ENCODE assay signal across 21 cellular contexts in the genomic region with DNA sequence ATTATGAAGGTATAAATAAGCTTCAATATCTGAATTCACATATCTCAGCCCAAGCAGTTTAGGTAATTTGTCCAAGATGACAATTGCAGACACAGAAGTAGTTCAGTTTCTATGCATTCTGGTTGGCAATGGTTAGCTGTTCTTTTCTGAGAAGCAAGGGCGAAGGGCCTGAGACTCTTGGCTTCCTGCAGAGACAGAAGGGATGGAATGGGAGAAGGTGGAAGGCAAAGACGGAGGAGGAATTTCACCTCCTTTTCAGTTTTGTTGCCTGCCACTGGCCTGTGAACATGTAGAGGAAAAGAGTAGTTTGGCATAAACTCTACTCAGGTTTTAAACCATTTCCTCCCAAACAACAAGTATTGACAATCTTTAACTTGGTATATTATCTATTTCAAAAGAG.
"Had no signal": no experiment of that assay in that cellular context is flagged by ENCODE, and none has a peak within 500 bp of the region (broad histone marks: within the 10 kb centered on the region; RNA-seq: fewer than 3 reads in every experiment).

No MANE protein-coding gene starts in this region.

- H3K4me1 ChIP-seq: lower lobe of right lung, psoas muscle, sigmoid colon, stomach had no signal

- H3K27me3 Mint-ChIP-seq: effector memory CD8-positive, alpha-beta T cell; naive thymus-derived CD8-positive, alpha-beta T cell had no signal

- H3K27me3 ChIP-seq: ovary, sigmoid colon, stomach, thyroid gland had no signal

- H3K36me3 ChIP-seq: lower lobe of right lung, ovary, sigmoid colon, stomach, thyroid gland had no signal

- H3K4me3 Mint-ChIP-seq: effector memory CD8-positive, alpha-beta T cell; naive thymus-derived CD8-positive, alpha-beta T cell; nephron progenitor cell; stimulated activated effector memory CD8-positive, alpha-beta T cell treated with anti-CD3 and anti-CD28 coated beads, Interleukin-12 subunit alpha, Interleukin-12 subunit beta, amount 100 ng/mL, for 72 hours; type B pancreatic cell had no signal

- H3K9me3 ChIP-seq: lower lobe of right lung, ovary, psoas muscle, sigmoid colon, stomach, thyroid gland had no signal

- ATAC-seq: effector memory CD8-positive, alpha-beta T cell; left ventricle myocardium superior; lower lobe of right lung; naive thymus-derived CD8-positive, alpha-beta T cell; psoas muscle; right cardiac atrium; stimulated activated effector memory CD8-positive, alpha-beta T cell treated with anti-CD3 and anti-CD28 coated beads, Interleukin-12 subunit alpha, Interleukin-12 subunit beta, amount 100 ng/mL, for 72 hours had no signal

- DNase-seq: dermis blood vessel endothelial cell; effector memory CD8-positive, alpha-beta T cell; hypothalamus; left ventricle myocardium superior; lower lobe of right lung; naive thymus-derived CD8-positive, alpha-beta T cell; nephron progenitor cell; occipital lobe; ovary; posterior cingulate gyrus; psoas muscle; right cardiac atrium; sigmoid colon; stimulated activated CD4-positive, alpha-beta T cell treated with anti-CD3 and anti-CD28 coated beads, Interleukin-2, amount 100 ng/mL, for 24 hours; stimulated activated CD4-positive, alpha-beta T cell treated with anti-CD3 and anti-CD28 coated beads, Interleukin-4, amount 100 ng/mL, for 24 hours; stimulated activated naive CD4-positive, alpha-beta T cell treated with Interleukin-2 at 50 U/mL for 16 hours; stomach; thyroid gland had no signal

- H3K27ac ChIP-seq: coronary artery, lower lobe of right lung, ovary, psoas muscle, sigmoid colon, stomach, thyroid gland had no signal

- H3K9me3 Mint-ChIP-seq: nephron progenitor cell, type B pancreatic cell had no signal

- H3K4me3 ChIP-seq: coronary artery, lower lobe of right lung, ovary, psoas muscle, sigmoid colon, stomach, thyroid gland had no signal

- H3K4me1 Mint-ChIP-seq: nephron progenitor cell; stimulated activated effector memory CD8-positive, alpha-beta T cell treated with anti-CD3 and anti-CD28 coated beads, Interleukin-12 subunit alpha, Interleukin-12 subunit beta, amount 100 ng/mL, for 72 hours had no signal

- H3K36me3 Mint-ChIP-seq: naive thymus-derived CD8-positive, alpha-beta T cell; stimulated activated effector memory CD8-positive, alpha-beta T cell treated with anti-CD3 and anti-CD28 coated beads, Interleukin-12 subunit alpha, Interleukin-12 subunit beta, amount 100 ng/mL, for 72 hours; type B pancreatic cell had no signal

- H3K27ac Mint-ChIP-seq: effector memory CD8-positive, alpha-beta T cell; naive thymus-derived CD8-positive, alpha-beta T cell; nephron progenitor cell; stimulated activated effector memory CD8-positive, alpha-beta T cell treated with anti-CD3 and anti-CD28 coated beads, Interleukin-12 subunit alpha, Interleukin-12 subunit beta, amount 100 ng/mL, for 72 hours; type B pancreatic cell had no signal
